1 cellular context compared by ENCODE assay signal in the genomic region with DNA sequence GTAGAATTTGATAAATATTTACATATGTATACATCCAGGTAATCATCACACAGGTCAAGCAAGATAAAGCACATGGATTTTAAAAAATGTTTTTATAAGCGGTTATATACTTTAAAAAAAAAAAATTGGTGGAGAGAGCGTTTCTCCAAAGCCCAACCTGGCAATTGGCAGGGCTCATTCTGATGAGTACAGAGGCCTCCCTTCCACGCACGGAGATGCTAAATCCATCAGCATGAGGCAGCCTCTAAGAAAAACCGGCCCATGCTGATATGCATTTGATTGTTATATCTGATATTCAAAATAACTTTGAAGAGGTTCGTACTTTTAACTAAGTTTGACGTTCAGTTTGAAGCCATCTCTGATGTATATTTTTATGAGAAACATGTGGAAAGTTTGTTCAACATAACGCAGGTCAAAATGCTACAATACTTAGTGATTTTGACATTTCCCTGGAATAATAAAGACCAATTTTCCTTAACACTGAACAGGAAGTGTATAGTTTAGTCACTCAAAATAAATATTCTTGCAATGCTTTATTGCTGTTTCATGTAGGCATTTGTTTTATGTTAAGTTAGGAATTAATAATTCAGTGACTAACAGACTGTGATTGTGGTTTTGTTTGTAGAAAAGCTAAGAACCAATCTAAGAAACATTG.
TF ChIP-seq lines count a peak whose summit lies in the region.

No MANE protein-coding gene starts in this region.

TF ChIP-seq in endothelial cell of umbilical vein, 7 proteins besides CTCF, POLR2A, EP300 and RAD21 (continued from another document):
- TF ChIP-seq, protein P1, sequence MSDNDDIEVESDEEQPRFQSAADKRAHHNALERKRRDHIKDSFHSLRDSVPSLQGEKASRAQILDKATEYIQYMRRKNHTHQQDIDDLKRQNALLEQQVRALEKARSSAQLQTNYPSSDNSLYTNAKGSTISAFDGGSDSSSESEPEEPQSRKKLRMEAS (IDR thresholded peaks at IDR 0.05; ENCODE audit: insufficient read depth, insufficient read length), result no peak
- no peak for TF ChIP-seq MYC (IDR thresholded peaks at IDR 0.05; ENCODE audit: low read depth, low read length)
- TF ChIP-seq JUN (IDR thresholded peaks at IDR 0.05; ENCODE audit: borderline replicate concordance, insufficient read depth, insufficient read length, low read depth), result no peak
- TF ChIP-seq EZH2 (IDR thresholded peaks at IDR 0.05; ENCODE audit: borderline replicate concordance, low read depth, low read length, severe bottlenecking), result no peak
